Comparison of ENCODE assay signal across 22 cellular contexts in genomic region chr17:9225305-9226101, GRCh38.
DNase-seq lines count a peak whose midpoint lies in the region; ATAC-seq and TF ChIP-seq lines count a peak whose summit lies in the region.
"Had no signal": no experiment of that assay in that cellular context is flagged by ENCODE, and none has a peak within 500 bp of the region (broad histone marks: within the 10 kb centered on the region; RNA-seq: fewer than 3 reads in every experiment).

No MANE protein-coding gene starts in this region.

- intact Hi-C loops in esophagus squamous epithelium (cut with DNase I) = no loop called here

- POLR2A ChIA-PET in AG04450 (lab: Yijun Ruan, JAX) (no interaction called here), HEK293 (lab: Yijun Ruan, JAX) (no interaction called here)

- H4K20me1 ChIP-seq in neural progenitor cell (ENCODE audit: low read depth) = peaks cover 31% of the 10 kb centered on the region

- H3K9me3 ChIP-seq in AG04450 (ENCODE audit: control insufficient read depth, insufficient read depth, low read length) (peaks cover 3% of the 10 kb centered on the region; the same call in 1 of the 2 replicates), HEK293 (ENCODE audit: control insufficient read depth, insufficient read depth, low read depth, low read length) (no peaks in the 10 kb centered on the region), esophagus squamous epithelium (no peaks in the 10 kb centered on the region), neural progenitor cell (ENCODE audit: low read depth) (no peaks in the 10 kb centered on the region)
- H3K9me3 ChIP-seq: adrenal gland, MG63 had no signal

- H3K36me3 ChIP-seq in HEK293 (ENCODE audit: control insufficient read depth in 2 of 2, insufficient read depth in 1 of 2, low read length in 2 of 2) (peaks cover 8 to 32% of the 10 kb centered on the region in 2 experiments; a peak in 2 of 3 replicates), esophagus squamous epithelium (peaks cover 0 to 38% (median 5%) of the 10 kb centered on the region in 3 donors), neural progenitor cell (no peaks in the 10 kb centered on the region)
- H3K36me3 ChIP-seq: adrenal gland, MG63 had no signal

- no peaks in the 10 kb centered on the region for H3K9me3 Mint-ChIP-seq in neural progenitor cell
- H3K9me3 Mint-ChIP-seq: CD8-positive, alpha-beta T cell; immature natural killer cell; stimulated activated memory B cell treated with anti-CD40 and anti-IgM and Interleukin-4, amounts not matched to agents 10 μg/mL and 1 μg/mL and 100 μg/mL, for 72 hours had no signal

- peaks cover 19% of the 10 kb centered on the region for H3F3A ChIP-seq in neural progenitor cell (ENCODE audit: low read depth)

- DNase-seq in AG04450 (ENCODE audit: low read depth, low spot score) = no peak
- DNase-seq in esophagus squamous epithelium (lab: John Stamatoyannopoulos, UW) = no peak
- peak; percentile 88 for DNase-seq in neural progenitor cell (ENCODE audit: low spot score)
- no peak for DNase-seq in stimulated activated CD4-positive, alpha-beta T cell treated with anti-CD3 and anti-CD28 coated beads, Interleukin-15, amount 100 ng/mL, for 24 hours
- DNase-seq in DMS53 treated with DMSO at 0.1 percent for 48 hours (lab: John Stamatoyannopoulos, UW; ENCODE audit: unreplicated experiment) = no peak
- DNase-seq: activated CD4-positive, alpha-beta T cell treated with anti-CD3 and anti-CD28 coated beads, Interleukin-2, amount 50 U/mL, for 4 hours; activated gamma-delta T cell treated with Interleukin-2 at 50 U/mL for 16 hours; adrenal gland; CD8-positive, alpha-beta T cell; DMS153; effector CD4-positive, alpha-beta T cell; GF-D8; immature natural killer cell; MG63; NCI-H1694; NCI-H748 treated with DMSO at 0.1 percent for 48 hours; nucleus accumbens; PC-3 had no signal

- H3K4me1 ChIP-seq in HEK293 (ENCODE audit: control insufficient read depth, insufficient read depth, low read length) = no peaks in the 10 kb centered on the region
- peaks cover 7 to 54% (median 8%) of the 10 kb centered on the region in 3 donors for H3K4me1 ChIP-seq in esophagus squamous epithelium
- H3K4me1 ChIP-seq in neural progenitor cell = peaks cover 27% of the 10 kb centered on the region
- H3K4me1 ChIP-seq: adrenal gland had no signal

- no peak for ATAC-seq in GM21360 (IDR thresholded peaks at IDR 0.05; ENCODE audit: unreplicated experiment)
- ATAC-seq: CD8-positive, alpha-beta T cell; PC-3; sciatic nerve; stimulated activated memory B cell treated with anti-CD40 and anti-IgM and Interleukin-4, amounts not matched to agents 10 μg/mL and 1 μg/mL and 100 μg/mL, for 72 hours had no signal

- TF ChIP-seq CTCF in AG04450 (IDR thresholded peaks at IDR 0.05; ENCODE audit: low read depth, low read length) (peak; percentile 1; the same call in 1 of the 2 replicates), HEK293 (tag by site-specific recombination; IDR thresholded peaks at IDR 0.05) (no peak), esophagus squamous epithelium (IDR thresholded peaks at IDR 0.05) (no peak), neural progenitor cell (IDR thresholded peaks at IDR 0.05) (peak; percentile 43)

- no peak overlapping the region for H3K9ac ChIP-seq in neural progenitor cell

- H3K36me3 Mint-ChIP-seq in neural progenitor cell = no peaks in the 10 kb centered on the region
- H3K36me3 Mint-ChIP-seq: CD8-positive, alpha-beta T cell; immature natural killer cell; stimulated activated memory B cell treated with anti-CD40 and anti-IgM and Interleukin-4, amounts not matched to agents 10 μg/mL and 1 μg/mL and 100 μg/mL, for 72 hours had no signal

- H2AFZ ChIP-seq in neural progenitor cell (replicated peaks) = no peak overlapping the region

- no peak for TF ChIP-seq POLR2A in esophagus squamous epithelium (IDR thresholded peaks at IDR 0.05)

- H3K27me3 ChIP-seq in AG04450 (ENCODE audit: control insufficient read depth, insufficient read depth, low read length) (no peaks in the 10 kb centered on the region), esophagus squamous epithelium (no peaks in the 10 kb centered on the region), neural progenitor cell (peaks cover 56% of the 10 kb centered on the region)
- H3K27me3 ChIP-seq: adrenal gland, MG63 had no signal

- H3K4me3 ChIP-seq in AG04450 (ENCODE audit: low read depth, low read length) (no peak overlapping the region), HEK293 (ENCODE audit: low read depth, low read length) (no peak overlapping the region), esophagus squamous epithelium (no peak overlapping the region), neural progenitor cell (no peak overlapping the region)
- H3K4me3 ChIP-seq: adrenal gland, MG63 had no signal

- no peak overlapping the region for H3K4me3 Mint-ChIP-seq in neural progenitor cell
- H3K4me3 Mint-ChIP-seq: CD8-positive, alpha-beta T cell; immature natural killer cell; stimulated activated memory B cell treated with anti-CD40 and anti-IgM and Interleukin-4, amounts not matched to agents 10 μg/mL and 1 μg/mL and 100 μg/mL, for 72 hours had no signal

- WGBS in esophagus squamous epithelium, 2 donors = 66 to 89% methylated on average over 7 to 14 of the region's 32 CpGs

- peaks cover 19% of the 10 kb centered on the region for H3K4me1 Mint-ChIP-seq in neural progenitor cell
- H3K4me1 Mint-ChIP-seq: immature natural killer cell; stimulated activated memory B cell treated with anti-CD40 and anti-IgM and Interleukin-4, amounts not matched to agents 10 μg/mL and 1 μg/mL and 100 μg/mL, for 72 hours had no signal

- H3K4me2 ChIP-seq in neural progenitor cell = peak overlapping the region; percentile 58

- H3K27ac Mint-ChIP-seq in neural progenitor cell = no peak overlapping the region
- H3K27ac Mint-ChIP-seq: CD8-positive, alpha-beta T cell; immature natural killer cell; stimulated activated memory B cell treated with anti-CD40 and anti-IgM and Interleukin-4, amounts not matched to agents 10 μg/mL and 1 μg/mL and 100 μg/mL, for 72 hours had no signal

- peaks cover 41% of the 10 kb centered on the region for H3K27me3 Mint-ChIP-seq in neural progenitor cell (ENCODE audit: insufficient read depth, low read depth)

- no peak overlapping the region for H3K27ac ChIP-seq in AG04450 (ENCODE audit: low read depth, low read length)
- H3K27ac ChIP-seq in HEK293 (ENCODE audit: extremely low read depth, low read depth, low read length) = no peak overlapping the region
- peak overlapping the region; percentile 27 to 64 (median 60) for H3K27ac ChIP-seq in esophagus squamous epithelium
- H3K27ac ChIP-seq in neural progenitor cell = no peak overlapping the region
- H3K27ac ChIP-seq: adrenal gland had no signal

- CTCF ChIA-PET in AG04450 (lab: Charles Lee) = interaction anchor here (0.6 kb wide), 1 partner anchor 296 kb away, joined by 5 read pairs; no protein-coding TSS in a partner anchor
- CTCF ChIA-PET in HEK293 (lab: Yijun Ruan, JAX) = interaction anchor here (0.6 kb wide), 1 partner anchor 184 kb away, joined by 4 read pairs; no protein-coding TSS in a partner anchor

- H3K79me2 ChIP-seq in neural progenitor cell (ENCODE audit: low read depth) = no peaks in the 10 kb centered on the region

TF ChIP-seq in HEK293, 187 proteins besides CTCF, POLR2A, EP300 and RAD21:
- TF ChIP-seq GLIS1 (tag by site-specific recombination; IDR thresholded peaks at IDR 0.05) = peak; percentile 69
- no peak for TF ChIP-seq ZSCAN18 (tag by site-specific recombination; IDR thresholded peaks at IDR 0.05)
- TF ChIP-seq ZIC2 (tag by site-specific recombination; IDR thresholded peaks at IDR 0.05) = peak; percentile 81
- no peak for TF ChIP-seq ZNF692 (tag by site-specific recombination; IDR thresholded peaks at IDR 0.05)
- no peak for TF ChIP-seq ZBTB7A (tag by site-specific recombination; IDR thresholded peaks at IDR 0.05; ENCODE audit: low read depth)

Comparison
In these comparisons a context has a peak if more than half of its experiments do, and no peak if none do; other contexts are left out.
1. H3K27ac ChIP-seq: peak in esophagus squamous epithelium (4 of 4); none in AG04450 (single experiment), HEK293 (single experiment) and neural progenitor cell (single experiment).
2. CTCF ChIP-seq: peak in AG04450 (single experiment) and neural progenitor cell (single experiment); none in HEK293 (single experiment) and esophagus squamous epithelium (0 of 6).